In the genomic region with DNA sequence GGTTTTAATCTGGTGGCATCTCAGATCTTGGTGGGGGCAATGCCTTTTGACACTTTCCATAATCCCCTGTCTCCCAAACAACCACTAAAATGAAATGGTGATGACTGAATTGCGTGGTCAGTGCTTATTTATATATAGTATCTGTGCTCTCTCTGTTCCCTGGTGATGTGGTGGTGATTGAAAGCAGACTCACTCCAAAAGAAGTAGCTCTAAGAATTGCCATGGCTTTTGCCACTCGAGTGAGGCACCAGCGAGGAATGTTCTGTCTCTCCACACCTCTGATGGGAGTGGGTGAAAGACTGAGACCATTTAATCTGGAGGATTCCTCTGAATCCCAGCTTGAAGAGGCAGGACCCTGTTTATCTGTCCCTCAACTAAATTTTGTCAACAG, we compare ENCODE assay signal across 8 cellular contexts. TPM values are rescaled to one million over a fixed set of nuclear protein-coding genes. Genes with fewer than 3 reads are reported as not detected.
DNase-seq lines count a peak whose midpoint lies in the region; ATAC-seq and TF ChIP-seq lines count a peak whose summit lies in the region.

No MANE protein-coding gene starts in this region.

- H3K4me2 ChIP-seq in GM23248 (ENCODE audit: unreplicated experiment) (peak overlapping the region; percentile 95), smooth muscle cell (peak overlapping the region; percentile 88)

- in situ Hi-C loops in GM23248 (cut with MboI), result no loop called here

- peaks cover 7% of the 10 kb centered on the region; the same call in 1 of the 2 replicates for H4K20me1 ChIP-seq in GM23248 (ENCODE audit: insufficient read depth)
- H4K20me1 ChIP-seq in smooth muscle cell (ENCODE audit: low read depth), result peaks cover 43% of the 10 kb centered on the region

- no peaks in the 10 kb centered on the region for H3K9me2 ChIP-seq in GM23248 (ENCODE audit: insufficient read depth)

- H3K9me3 ChIP-seq in GM23248 (ENCODE audit: low read depth) (no peaks in the 10 kb centered on the region), smooth muscle cell (replicated peaks; ENCODE audit: low read depth) (no peaks in the 10 kb centered on the region)

- POLR2A ChIA-PET in WTC11 (lab: Charles Lee), result interaction anchor here (0.7 to 1.5 kb wide), 3 partner anchors 13 to 31 kb away, joined by 3 to 4 read pairs (median 3); no protein-coding TSS in a partner anchor

- H3K4me3 ChIP-seq in GM23248 (peak overlapping the region; percentile 83), fibroblast of villous mesenchyme (ENCODE audit: low read depth, low read length) (peak overlapping the region; percentile 66), smooth muscle cell (peak overlapping the region; percentile 86)

- ATAC-seq in WTC11 (no peak), HG02840 (IDR thresholded peaks at IDR 0.05; ENCODE audit: low FRiP score, unreplicated experiment) (no peak), HG02870 (IDR thresholded peaks at IDR 0.05; ENCODE audit: unreplicated experiment) (no peak)

- H3K9me3 Mint-ChIP-seq in WTC11, result no peaks in the 10 kb centered on the region

- H3K9ac ChIP-seq in GM23248, result peak overlapping the region; percentile 92
- peak overlapping the region; percentile 60 for H3K9ac ChIP-seq in smooth muscle cell (ENCODE audit: low read depth)

- TF ChIP-seq CTCF in WTC11 (IDR thresholded peaks at IDR 0.05) (no peak), fibroblast of villous mesenchyme (IDR thresholded peaks at IDR 0.05; ENCODE audit: insufficient read depth, low read depth, low read length) (no peak), smooth muscle cell (IDR thresholded peaks at IDR 0.05; ENCODE audit: borderline replicate concordance, insufficient read depth, poor library complexity, severe bottlenecking) (no peak)

- 0% methylated on average over 3 of the region's 3 CpGs for WGBS in GM23248 (ENCODE audit: low coverage in 1 of 2, low lambda C conversion rate in 2 of 2, missing lambda C conversion rate in 2 of 2), 2 experiments
- WGBS in smooth muscle cell (ENCODE audit: low lambda C conversion rate), result 2% methylated on average over 3 of the region's 3 CpGs

- peaks cover 68% of the 10 kb centered on the region for H3K4me1 Mint-ChIP-seq in WTC11

- peaks cover 14% of the 10 kb centered on the region for H3K27me3 Mint-ChIP-seq in WTC11 (ENCODE audit: low read depth)

- peak overlapping the region; percentile 89 for H3K4me3 Mint-ChIP-seq in WTC11

- peaks cover 34% of the 10 kb centered on the region for H3K36me3 Mint-ChIP-seq in WTC11

- peaks cover 12% of the 10 kb centered on the region; the same call in 1 of the 2 replicates for H3K36me3 ChIP-seq in GM23248 (ENCODE audit: low read depth)
- H3K36me3 ChIP-seq in smooth muscle cell (ENCODE audit: low read depth), result no peaks in the 10 kb centered on the region

- DNase-seq in GM23248, result peak; percentile 87
- DNase-seq in WTC11 (ENCODE audit: low spot score), result no peak
- DNase-seq in fibroblast of villous mesenchyme (ENCODE audit: low read depth), result peak; percentile 87
- no peak for DNase-seq in smooth muscle cell (lab: John Stamatoyannopoulos, UW; ENCODE audit: unreplicated experiment)
- DNase-seq in stimulated activated naive CD4-positive, alpha-beta T cell (lab: John Stamatoyannopoulos, UW), result no peak
- no peak for DNase-seq in activated gamma-delta T cell (lab: John Stamatoyannopoulos, UW)

- H3K4me1 ChIP-seq in GM23248 (ENCODE audit: insufficient read depth), result peaks cover 57% of the 10 kb centered on the region
- peaks cover 46% of the 10 kb centered on the region for H3K4me1 ChIP-seq in smooth muscle cell (ENCODE audit: low read depth)

- H3F3A ChIP-seq in GM23248 (ENCODE audit: insufficient read depth), result peaks cover 76% of the 10 kb centered on the region
- H3F3A ChIP-seq in smooth muscle cell (ENCODE audit: low read depth), result peaks cover 11% of the 10 kb centered on the region

- H3K27ac ChIP-seq in GM23248, result peak overlapping the region; percentile 95
- H3K27ac ChIP-seq in smooth muscle cell (ENCODE audit: low read depth), result peak overlapping the region; percentile 90

- peaks cover 81% of the 10 kb centered on the region for H3K79me2 ChIP-seq in GM23248 (ENCODE audit: insufficient read depth)
- H3K79me2 ChIP-seq in smooth muscle cell (ENCODE audit: low read depth), result peaks cover 42% of the 10 kb centered on the region

- CTCF ChIA-PET in WTC11 (lab: Charles Lee), result interaction anchor here (1.0 to 3.9 kb wide), 3 partner anchors 48 to 146 kb away, joined by 4 to 51 read pairs (median 9); no protein-coding TSS in a partner anchor

- H3K27me3 ChIP-seq in GM23248 (replicated peaks; ENCODE audit: insufficient read depth) (no peaks in the 10 kb centered on the region), smooth muscle cell (ENCODE audit: low read depth) (no peaks in the 10 kb centered on the region)

- H2AFZ ChIP-seq in GM23248 (no peak overlapping the region), smooth muscle cell (ENCODE audit: low read depth) (no peak overlapping the region)

- 0 out of 2 replicates have a peak overlapping the region, but pooled peaks have one; percentile 76 for H3K27ac Mint-ChIP-seq in WTC11

TF ChIP-seq in WTC11, 78 proteins besides CTCF, POLR2A, EP300 and RAD21 (continues in another document):
- TF ChIP-seq, protein P1, sequence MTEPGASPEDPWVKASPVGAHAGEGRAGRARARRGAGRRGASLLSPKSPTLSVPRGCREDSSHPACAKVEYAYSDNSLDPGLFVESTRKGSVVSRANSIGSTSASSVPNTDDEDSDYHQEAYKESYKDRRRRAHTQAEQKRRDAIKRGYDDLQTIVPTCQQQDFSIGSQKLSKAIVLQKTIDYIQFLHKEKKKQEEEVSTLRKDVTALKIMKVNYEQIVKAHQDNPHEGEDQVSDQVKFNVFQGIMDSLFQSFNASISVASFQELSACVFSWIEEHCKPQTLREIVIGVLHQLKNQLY (CRISPR knock-in tag; IDR thresholded peaks at IDR 0.05), result no peak
- TF ChIP-seq SMAD4 (CRISPR knock-in tag; IDR thresholded peaks at IDR 0.05) (no peak), RELA (CRISPR knock-in tag; IDR thresholded peaks at IDR 0.05; ENCODE audit: borderline replicate concordance) (no peak), KAT7 (CRISPR knock-in tag; IDR thresholded peaks at IDR 0.05; ENCODE audit: borderline replicate concordance) (no peak)
- TF ChIP-seq, protein P2, sequence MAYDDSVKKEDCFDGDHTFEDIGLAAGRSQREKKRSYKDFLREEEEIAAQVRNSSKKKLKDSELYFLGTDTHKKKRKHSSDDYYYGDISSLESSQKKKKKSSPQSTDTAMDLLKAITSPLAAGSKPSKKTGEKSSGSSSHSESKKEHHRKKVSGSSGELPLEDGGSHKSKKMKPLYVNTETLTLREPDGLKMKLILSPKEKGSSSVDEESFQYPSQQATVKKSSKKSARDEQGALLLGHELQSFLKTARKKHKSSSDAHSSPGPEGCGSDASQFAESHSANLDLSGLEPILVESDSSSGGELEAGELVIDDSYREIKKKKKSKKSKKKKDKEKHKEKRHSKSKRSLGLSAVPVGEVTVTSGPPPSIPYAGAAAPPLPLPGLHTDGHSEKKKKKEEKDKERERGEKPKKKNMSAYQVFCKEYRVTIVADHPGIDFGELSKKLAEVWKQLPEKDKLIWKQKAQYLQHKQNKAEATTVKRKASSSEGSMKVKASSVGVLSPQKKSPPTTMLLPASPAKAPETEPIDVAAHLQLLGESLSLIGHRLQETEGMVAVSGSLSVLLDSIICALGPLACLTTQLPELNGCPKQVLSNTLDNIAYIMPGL (CRISPR knock-in tag; IDR thresholded peaks at IDR 0.05), result no peak
- TF ChIP-seq, protein P3, sequence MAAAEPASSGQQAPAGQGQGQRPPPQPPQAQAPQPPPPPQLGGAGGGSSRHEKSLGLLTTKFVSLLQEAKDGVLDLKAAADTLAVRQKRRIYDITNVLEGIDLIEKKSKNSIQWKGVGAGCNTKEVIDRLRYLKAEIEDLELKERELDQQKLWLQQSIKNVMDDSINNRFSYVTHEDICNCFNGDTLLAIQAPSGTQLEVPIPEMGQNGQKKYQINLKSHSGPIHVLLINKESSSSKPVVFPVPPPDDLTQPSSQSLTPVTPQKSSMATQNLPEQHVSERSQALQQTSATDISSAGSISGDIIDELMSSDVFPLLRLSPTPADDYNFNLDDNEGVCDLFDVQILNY (CRISPR knock-in tag; IDR thresholded peaks at IDR 0.05), result no peak
- TF ChIP-seq, protein P4, sequence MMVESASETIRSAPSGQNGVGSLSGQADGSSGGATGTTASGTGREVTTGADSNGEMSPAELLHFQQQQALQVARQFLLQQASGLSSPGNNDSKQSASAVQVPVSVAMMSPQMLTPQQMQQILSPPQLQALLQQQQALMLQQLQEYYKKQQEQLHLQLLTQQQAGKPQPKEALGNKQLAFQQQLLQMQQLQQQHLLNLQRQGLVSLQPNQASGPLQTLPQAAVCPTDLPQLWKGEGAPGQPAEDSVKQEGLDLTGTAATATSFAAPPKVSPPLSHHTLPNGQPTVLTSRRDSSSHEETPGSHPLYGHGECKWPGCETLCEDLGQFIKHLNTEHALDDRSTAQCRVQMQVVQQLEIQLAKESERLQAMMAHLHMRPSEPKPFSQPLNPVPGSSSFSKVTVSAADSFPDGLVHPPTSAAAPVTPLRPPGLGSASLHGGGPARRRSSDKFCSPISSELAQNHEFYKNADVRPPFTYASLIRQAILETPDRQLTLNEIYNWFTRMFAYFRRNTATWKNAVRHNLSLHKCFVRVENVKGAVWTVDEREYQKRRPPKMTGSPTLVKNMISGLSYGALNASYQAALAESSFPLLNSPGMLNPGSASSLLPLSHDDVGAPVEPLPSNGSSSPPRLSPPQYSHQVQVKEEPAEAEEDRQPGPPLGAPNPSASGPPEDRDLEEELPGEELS (CRISPR knock-in tag; IDR thresholded peaks at IDR 0.05), result no peak

RNA-seq across cellular contexts. Expression of a gene that starts 2.8 kb away (rescaled TPM):
- total RNA-seq in GM23248 (2014; rRNA removed; shearing (Covaris generic)), result 17.8 and 18.0 TPM in 2 replicates
- polyA plus RNA-seq in GM23248 (2016; fragmentation: Nextera tagmentation; extraction: Ambion mirVana) (5.8 and 13.3 TPM in 2 replicates), smooth muscle cell (13.6 and 22.6 TPM in 2 replicates)
- total RNA-seq in WTC11 (2021) (31.4 to 55.1 TPM (median 33.1 TPM) in 3 replicates), fibroblast of villous mesenchyme (10.0 and 42.3 TPM in 2 replicates), smooth muscle cell (22.7 and 23.6 TPM in 2 replicates)

Comparison
In these comparisons a context has a peak if more than half of its experiments do, and no peak if none do; other contexts are left out.
1. DNase-seq: peak in GM23248 (single experiment) and fibroblast of villous mesenchyme (single experiment); none in WTC11 (single experiment), smooth muscle cell (single experiment), stimulated activated naive CD4-positive, alpha-beta T cell (0 of 6) and activated gamma-delta T cell (single experiment).
2. Peak in every context shown above with its lines, with median percentiles within 50 percentile points of each other: H3K4me3 ChIP-seq.